ENCODE assay signal across 1 cellular context in the genomic region with DNA sequence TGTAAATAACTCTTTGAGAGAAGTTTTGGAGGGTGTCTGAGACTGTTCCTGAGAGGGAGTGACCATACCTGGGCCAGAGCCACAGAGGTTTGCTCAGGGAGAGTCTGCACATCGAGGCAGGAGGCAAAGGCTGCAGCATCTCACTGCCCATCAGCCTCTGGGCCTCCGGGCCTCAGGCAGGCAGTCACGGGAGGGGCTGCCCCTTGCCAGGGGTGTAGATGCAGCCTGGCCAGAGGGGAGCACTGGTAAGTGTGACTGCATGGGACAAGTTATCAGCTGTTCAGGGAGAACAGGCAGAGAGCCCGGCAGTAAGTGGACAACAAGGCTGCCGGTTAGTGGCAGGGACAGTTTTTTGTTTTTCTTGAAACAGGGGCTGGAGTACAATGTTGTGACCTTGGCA.
TF ChIP-seq lines count a peak whose summit lies in the region.

No MANE protein-coding gene starts in this region.

TF ChIP-seq in K562, 482 proteins besides CTCF, POLR2A, EP300 and RAD21:
- TF ChIP-seq TFAP4 (CRISPR knock-in tag; IDR thresholded peaks at IDR 0.05; ENCODE audit: borderline replicate concordance) (peak; percentile 32; the same call in 1 of the 2 replicates), BRD4 (IDR thresholded peaks at IDR 0.05) (no peak), USF1 (CRISPR knock-in tag; IDR thresholded peaks at IDR 0.05) (0 out of 2 replicates have a peak, but pooled peaks have one; percentile 7), FOXA3 (CRISPR knock-in tag; conservative IDR thresholded peaks at IDR 0.05 in 1 of 2, IDR thresholded peaks at IDR 0.05 in 1 of 2) (0 out of 4 replicates have a peak, but pooled peaks of 1 of the 2 experiments have one; percentile 31), HDGF (IDR thresholded peaks at IDR 0.05) (no peak)
- TF ChIP-seq, protein P1, sequence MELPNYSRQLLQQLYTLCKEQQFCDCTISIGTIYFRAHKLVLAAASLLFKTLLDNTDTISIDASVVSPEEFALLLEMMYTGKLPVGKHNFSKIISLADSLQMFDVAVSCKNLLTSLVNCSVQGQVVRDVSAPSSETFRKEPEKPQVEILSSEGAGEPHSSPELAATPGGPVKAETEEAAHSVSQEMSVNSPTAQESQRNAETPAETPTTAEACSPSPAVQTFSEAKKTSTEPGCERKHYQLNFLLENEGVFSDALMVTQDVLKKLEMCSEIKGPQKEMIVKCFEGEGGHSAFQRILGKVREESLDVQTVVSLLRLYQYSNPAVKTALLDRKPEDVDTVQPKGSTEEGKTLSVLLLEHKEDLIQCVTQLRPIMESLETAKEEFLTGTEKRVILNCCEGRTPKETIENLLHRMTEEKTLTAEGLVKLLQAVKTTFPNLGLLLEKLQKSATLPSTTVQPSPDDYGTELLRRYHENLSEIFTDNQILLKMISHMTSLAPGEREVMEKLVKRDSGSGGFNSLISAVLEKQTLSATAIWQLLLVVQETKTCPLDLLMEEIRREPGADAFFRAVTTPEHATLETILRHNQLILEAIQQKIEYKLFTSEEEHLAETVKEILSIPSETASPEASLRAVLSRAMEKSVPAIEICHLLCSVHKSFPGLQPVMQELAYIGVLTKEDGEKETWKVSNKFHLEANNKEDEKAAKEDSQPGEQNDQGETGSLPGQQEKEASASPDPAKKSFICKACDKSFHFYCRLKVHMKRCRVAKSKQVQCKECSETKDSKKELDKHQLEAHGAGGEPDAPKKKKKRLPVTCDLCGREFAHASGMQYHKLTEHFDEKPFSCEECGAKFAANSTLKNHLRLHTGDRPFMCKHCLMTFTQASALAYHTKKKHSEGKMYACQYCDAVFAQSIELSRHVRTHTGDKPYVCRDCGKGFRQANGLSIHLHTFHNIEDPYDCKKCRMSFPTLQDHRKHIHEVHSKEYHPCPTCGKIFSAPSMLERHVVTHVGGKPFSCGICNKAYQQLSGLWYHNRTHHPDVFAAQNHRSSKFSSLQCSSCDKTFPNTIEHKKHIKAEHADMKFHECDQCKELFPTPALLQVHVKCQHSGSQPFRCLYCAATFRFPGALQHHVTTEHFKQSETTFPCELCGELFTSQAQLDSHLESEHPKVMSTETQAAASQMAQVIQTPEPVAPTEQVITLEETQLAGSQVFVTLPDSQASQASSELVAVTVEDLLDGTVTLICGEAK (IDR thresholded peaks at IDR 0.05): no peak
- TF ChIP-seq, protein P1 (CRISPR knock-in tag; IDR thresholded peaks at IDR 0.05): 0 out of 2 replicates have a peak, but pooled peaks have one; percentile 16
